1 cellular context compared by ENCODE assay signal in the genomic region with DNA sequence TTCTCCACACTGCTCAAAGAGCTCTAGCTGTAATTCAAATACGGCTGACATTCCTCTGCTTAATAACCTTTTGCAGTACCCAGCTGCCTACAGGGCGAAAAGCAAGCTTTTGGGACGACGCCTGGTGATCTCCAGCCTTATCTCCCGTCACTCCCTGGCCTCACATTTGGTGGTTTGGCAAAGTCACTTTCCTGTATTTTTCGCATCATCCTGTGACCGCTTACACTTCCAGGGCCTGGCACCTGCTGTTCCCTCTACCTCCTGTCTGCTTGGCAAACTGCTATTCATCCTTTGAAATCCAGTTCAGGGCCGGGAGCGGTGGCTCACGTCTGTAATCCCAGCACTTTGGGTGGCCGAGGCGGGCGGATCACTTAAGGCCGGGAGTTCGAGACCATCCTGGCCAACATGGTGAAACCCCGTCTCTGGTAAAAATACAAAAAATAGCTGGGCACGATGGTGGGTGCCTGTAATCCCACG.
TF ChIP-seq lines count a peak whose summit lies in the region.

No MANE protein-coding gene starts in this region.

TF ChIP-seq in IMR-90, 13 proteins besides CTCF, POLR2A, EP300 and RAD21 (continued from another document):
- TF ChIP-seq CEBPB (IDR thresholded peaks at IDR 0.05; ENCODE audit: low read depth, low read length) (no peak), CHD1 (IDR thresholded peaks at IDR 0.05; ENCODE audit: low read depth, low read length) (no peak)
TF ChIP-seq in IMR-90: peak in this region for 0.
